Comparison of ENCODE assay signal across 15 cellular contexts in the genomic region with DNA sequence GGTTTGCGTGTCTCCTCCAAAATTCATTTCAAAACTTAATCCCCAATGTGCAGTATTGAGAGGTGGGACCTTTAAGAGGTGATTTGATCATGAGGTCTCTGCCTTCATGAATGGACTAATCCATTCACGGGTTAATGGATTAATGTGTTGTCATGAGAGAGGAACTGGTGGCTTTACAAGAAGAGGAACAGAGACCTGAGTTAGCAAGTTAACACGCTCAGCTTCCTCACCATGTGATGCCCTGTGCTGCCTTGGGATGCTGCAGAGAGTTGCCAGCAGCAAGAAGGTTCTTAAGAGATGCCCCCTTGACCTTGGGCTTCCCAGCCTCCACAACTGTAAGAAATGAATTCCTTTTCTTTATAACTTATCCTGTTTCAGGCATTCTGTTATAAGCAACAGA. TPM values are rescaled to one million over a fixed set of nuclear protein-coding genes. Genes with fewer than 3 reads are reported as not detected.
A peak's percentile ranks its signal among the peaks of the same experiment; 100 is the strongest.
DNase-seq lines count a peak whose midpoint lies in the region; ATAC-seq and TF ChIP-seq lines count a peak whose summit lies in the region.
"Had no signal": no experiment of that assay in that cellular context is flagged by ENCODE, and none has a peak within 500 bp of the region (broad histone marks: within the 10 kb centered on the region; RNA-seq: fewer than 3 reads in every experiment).

No MANE protein-coding gene starts in this region.

- WGBS in thyroid gland, 2 donors, result 89 to 90% methylated on average over 3 of the region's 3 CpGs

- H3K4me1 Mint-ChIP-seq in activated B cell treated with CpG ODN at 0.5 μM for 24 hours, result peaks cover 48% of the 10 kb centered on the region
- peaks cover 28 to 44% of the 10 kb centered on the region in 2 donors for H3K4me1 Mint-ChIP-seq in stimulated activated naive B cell treated with anti-CD40 and anti-IgM and Interleukin-4, amounts not matched to agents 10 μg/mL and 1 μg/mL and 100 μg/mL, for 72 hours

- H3K4me3 ChIP-seq in HL-60 (replicated peaks; ENCODE audit: insufficient read depth, low read length), result no peak overlapping the region
- H3K4me3 ChIP-seq in ascending aorta, result no peak overlapping the region
- H3K4me3 ChIP-seq in thyroid gland (replicated peaks in 1 of 3), result no peak overlapping the region

- CTCF ChIA-PET in activated B cell treated with CpG ODN at 0.5 μM for 24 hours (lab: Charles Lee), result interaction anchor here (0.6 to 8.0 kb wide), 6 partner anchors 29 to 168 kb away, joined by 3 to 427 read pairs (median 4); no protein-coding TSS in a partner anchor

- ATAC-seq in GM18868 (IDR thresholded peaks at IDR 0.05; ENCODE audit: unreplicated experiment), result peak; percentile 26
- ATAC-seq in activated B cell treated with CpG ODN at 0.5 μM for 24 hours (ENCODE audit: low read depth), result peak; percentile 43
- peak; percentile 65 for ATAC-seq in stimulated activated naive B cell treated with anti-CD40 and anti-IgM and Interleukin-4, amounts not matched to agents 10 μg/mL and 1 μg/mL and 100 μg/mL, for 72 hours (replicated peaks)
- ATAC-seq: naive thymus-derived CD4-positive, alpha-beta T cell; PC-3 had no signal

- H3K4me1 ChIP-seq in ascending aorta (peaks cover 2 to 3% of the 10 kb centered on the region in 2 donors), thyroid gland (peaks cover 4 to 8% of the 10 kb centered on the region in 2 donors)

- DNase-seq in HL-60 (ENCODE audit: low read depth in 1 of 2, low spot score in 1 of 2) (peak; percentile 78 to 79), activated B cell treated with CpG ODN at 0.5 μM for 24 hours (no peak), ascending aorta (ENCODE audit: low spot score in 2 of 2) (no peak), thyroid gland (no peak), NCI-H1930 (lab: John Stamatoyannopoulos, UW) (no peak)
- peak; percentile 55 for DNase-seq in stimulated activated naive B cell treated with anti-CD40 and anti-IgM and Interleukin-4, amounts not matched to agents 10 μg/mL and 1 μg/mL and 100 μg/mL, for 72 hours
- DNase-seq: activated gamma-delta T cell; naive thymus-derived CD4-positive, alpha-beta T cell; NCI-H1417; NCI-H226; PC-3; WERI-Rb-1 had no signal

- H3K36me3 ChIP-seq in ascending aorta (no peaks in the 10 kb centered on the region), thyroid gland (no peaks in the 10 kb centered on the region)
- H3K36me3 ChIP-seq: WERI-Rb-1 had no signal

- POLR2A ChIA-PET in activated B cell treated with CpG ODN at 0.5 μM for 24 hours (lab: Charles Lee), result interaction anchor here (0.7 to 7.6 kb wide), 8 partner anchors 31 to 198 kb away, joined by 3 to 237 read pairs (median 4); a partner anchor contains a TSS

- H3K27ac ChIP-seq in HL-60 (replicated peaks) (peak overlapping the region; percentile 43; the same call in 1 of the 2 replicates), ascending aorta (no peak overlapping the region), thyroid gland (no peak overlapping the region)
- H3K27ac ChIP-seq: C4-2B, WERI-Rb-1 had no signal

- no peak for TF ChIP-seq CTCF in HL-60 (IDR thresholded peaks at IDR 0.05; ENCODE audit: insufficient read depth, low read length)
- no peak for TF ChIP-seq CTCF in activated B cell treated with CpG ODN at 0.5 μM for 24 hours (IDR thresholded peaks at IDR 0.05)
- no peak for TF ChIP-seq CTCF in ascending aorta (IDR thresholded peaks at IDR 0.05)
- no peak for TF ChIP-seq CTCF in thyroid gland (IDR thresholded peaks at IDR 0.05)

- intact Hi-C loops in activated B cell treated with CpG ODN at 0.5 μM for 24 hours (cut with micrococcal nuclease) (loop anchor here (1.0 to 10.0 kb wide), 3 partner anchors 61 to 437 kb away; a partner anchor contains a TSS), ascending aorta (cut with DNase I) (loop anchor here (10.0 kb wide), 1 partner anchor 527 kb away; no protein-coding TSS in a partner anchor), thyroid gland (cut with DNase I) (no loop called here)

- H3K4me3 Mint-ChIP-seq in activated B cell treated with CpG ODN at 0.5 μM for 24 hours, result peak overlapping the region; percentile 65
- peak overlapping the region; percentile 6 to 39 for H3K4me3 Mint-ChIP-seq in stimulated activated naive B cell treated with anti-CD40 and anti-IgM and Interleukin-4, amounts not matched to agents 10 μg/mL and 1 μg/mL and 100 μg/mL, for 72 hours
- H3K4me3 Mint-ChIP-seq: brain; naive thymus-derived CD4-positive, alpha-beta T cell had no signal

- H3K9me3 ChIP-seq in ascending aorta (no peaks in the 10 kb centered on the region), thyroid gland (no peaks in the 10 kb centered on the region)

- no peaks in the 10 kb centered on the region for H3K9me3 Mint-ChIP-seq in activated B cell treated with CpG ODN at 0.5 μM for 24 hours
- peaks cover 13 to 15% of the 10 kb centered on the region in 2 donors for H3K9me3 Mint-ChIP-seq in stimulated activated naive B cell treated with anti-CD40 and anti-IgM and Interleukin-4, amounts not matched to agents 10 μg/mL and 1 μg/mL and 100 μg/mL, for 72 hours

- no peak for TF ChIP-seq POLR2A in thyroid gland (IDR thresholded peaks at IDR 0.05)

- H3K36me3 Mint-ChIP-seq in activated B cell treated with CpG ODN at 0.5 μM for 24 hours (ENCODE audit: low read depth), result peaks cover 16% of the 10 kb centered on the region
- peaks cover 13 to 20% of the 10 kb centered on the region in 2 donors for H3K36me3 Mint-ChIP-seq in stimulated activated naive B cell treated with anti-CD40 and anti-IgM and Interleukin-4, amounts not matched to agents 10 μg/mL and 1 μg/mL and 100 μg/mL, for 72 hours

- no peaks in the 10 kb centered on the region for H3K27me3 Mint-ChIP-seq in activated B cell treated with CpG ODN at 0.5 μM for 24 hours
- no peaks in the 10 kb centered on the region for H3K27me3 Mint-ChIP-seq in stimulated activated naive B cell treated with anti-CD40 and anti-IgM and Interleukin-4, amounts not matched to agents 10 μg/mL and 1 μg/mL and 100 μg/mL, for 72 hours

- H3K27me3 ChIP-seq in HL-60 (ENCODE audit: insufficient read depth, poor library complexity, severe bottlenecking) (no peaks in the 10 kb centered on the region), ascending aorta (no peaks in the 10 kb centered on the region), thyroid gland (no peaks in the 10 kb centered on the region)

- peak overlapping the region; percentile 85 for H3K27ac Mint-ChIP-seq in activated B cell treated with CpG ODN at 0.5 μM for 24 hours
- peak overlapping the region; percentile 86 for H3K27ac Mint-ChIP-seq in stimulated activated naive B cell treated with anti-CD40 and anti-IgM and Interleukin-4, amounts not matched to agents 10 μg/mL and 1 μg/mL and 100 μg/mL, for 72 hours
- H3K27ac Mint-ChIP-seq: brain; naive thymus-derived CD4-positive, alpha-beta T cell had no signal

RNA-seq across cellular contexts. Expression of a gene that starts 3.7 kb away (rescaled TPM):
- total RNA-seq in activated B cell treated with CpG ODN at 0.5 μM for 24 hours (44.5 and 47.5 TPM in 2 replicates), ascending aorta (22.1 TPM), thyroid gland (10 to 100 TPM; 37.5 to 62.1 (median 51.8) TPM)

RNA-seq across cellular contexts. Expression of a gene that starts 40.9 kb away (rescaled TPM):
- 45.9 and 53.0 TPM in 2 replicates for total RNA-seq in activated B cell treated with CpG ODN at 0.5 μM for 24 hours
- 29.1 TPM for total RNA-seq in ascending aorta
- total RNA-seq in thyroid gland, result 100 to 1,000 TPM in 2 of 4 donors, 10 to 100 TPM in 2; 66.6 to 134 (median 96.5) TPM

RNA-seq across cellular contexts. Expression of a gene that starts 58.5 kb away (rescaled TPM):
- 187 TPM in 2 replicates for total RNA-seq in activated B cell treated with CpG ODN at 0.5 μM for 24 hours
- total RNA-seq in ascending aorta, result 41.6 TPM
- total RNA-seq in thyroid gland, result 10 to 100 TPM in 3 of 4 donors, 1 to 10 TPM in 1; 7.2 to 19.3 (median 13.4) TPM
- total RNA-seq: PC-3 had no signal

Comparison
In these comparisons a context has a peak if more than half of its experiments do, and no peak if none do; other contexts are left out.
1. DNase-seq: peak in HL-60 (2 of 2) and stimulated activated naive B cell treated with anti-CD40 and anti-IgM and Interleukin-4, amounts not matched to agents 10 μg/mL and 1 μg/mL and 100 μg/mL, for 72 hours (single experiment); none in activated B cell treated with CpG ODN at 0.5 μM for 24 hours (single experiment), ascending aorta (0 of 2), thyroid gland (0 of 2) and NCI-H1930 (0 of 2).
2. Peak in every context shown above with its lines, with median percentiles within 50 percentile points of each other: ATAC-seq.